Comparison of ENCODE assay signal across 1 cellular context in genomic region chr11:47573321-47573720, GRCh38.
A peak's percentile ranks its signal among the peaks of the same experiment; 100 is the strongest.
TF ChIP-seq lines count a peak whose summit lies in the region.

No MANE protein-coding gene starts in this region.

TF ChIP-seq in H1, 55 proteins besides CTCF, POLR2A, EP300 and RAD21:
- TF ChIP-seq E2F6 (IDR thresholded peaks at IDR 0.05) (no peak), POLR2AphosphoS5 (IDR thresholded peaks at IDR 0.05; ENCODE audit: low read depth, low read length) (peak; percentile 39; the same call in 1 of the 2 replicates), SP1 (IDR thresholded peaks at IDR 0.05; ENCODE audit: low read depth, low read length) (no peak), ASH2L (IDR thresholded peaks at IDR 0.05; ENCODE audit: low read length) (no peak)
